Comparison of ENCODE assay signal across 16 cellular contexts in the genomic region with DNA sequence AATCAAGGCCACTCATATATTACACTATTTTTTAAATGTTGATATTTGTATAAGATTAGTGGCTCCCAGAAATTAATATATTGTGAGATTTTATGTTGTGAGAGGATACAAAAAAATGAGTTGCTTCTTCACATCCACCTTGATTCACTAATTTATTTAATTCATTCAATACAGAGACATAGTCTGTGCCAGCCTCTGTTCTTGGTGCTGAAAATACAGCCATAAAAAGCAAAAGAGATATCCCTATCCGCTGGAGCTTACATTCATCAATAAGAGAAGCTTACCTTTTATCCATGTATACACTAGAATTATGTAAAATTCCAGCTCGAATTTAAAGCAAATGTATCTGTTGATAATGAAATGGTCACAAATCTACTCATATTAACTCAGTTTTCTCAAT.
A peak's percentile ranks its signal among the peaks of the same experiment; 100 is the strongest.
DNase-seq lines count a peak whose midpoint lies in the region; ATAC-seq and TF ChIP-seq lines count a peak whose summit lies in the region.
"Had no signal": no experiment of that assay in that cellular context is flagged by ENCODE, and none has a peak within 500 bp of the region (broad histone marks: within the 10 kb centered on the region; RNA-seq: fewer than 3 reads in every experiment).

No MANE protein-coding gene starts in this region.

- H3K4me1 ChIP-seq in HEK293 (ENCODE audit: control insufficient read depth, insufficient read depth, low read length), result no peaks in the 10 kb centered on the region
- H3K4me1 ChIP-seq: BLaER1, HAP-1 had no signal

- no peak overlapping the region for H3K27ac Mint-ChIP-seq in CD4-positive, alpha-beta T cell
- H3K27ac Mint-ChIP-seq: B cell; CD4-positive, CD25-positive, alpha-beta regulatory T cell; CD8-positive, alpha-beta memory T cell had no signal

- no peak overlapping the region for H3K27ac ChIP-seq in HEK293 (ENCODE audit: extremely low read depth, low read depth, low read length)
- no peak overlapping the region for H3K27ac ChIP-seq in CD4-positive, alpha-beta T cell (ENCODE audit: low read depth, low read length)
- H3K27ac ChIP-seq: BLaER1, C4-2B had no signal

- no peaks in the 10 kb centered on the region for H3K27me3 ChIP-seq in CD4-positive, alpha-beta T cell (ENCODE audit: control insufficient read depth, insufficient read depth, low read length)
- H3K27me3 ChIP-seq: BLaER1 had no signal

- POLR2A ChIA-PET in HEK293 (lab: Yijun Ruan, JAX), result no interaction called here
- POLR2A ChIA-PET in CD4-positive, alpha-beta T cell (lab: Charles Lee), result no interaction called here

- no peaks in the 10 kb centered on the region for H3K9me3 ChIP-seq in HEK293 (ENCODE audit: control insufficient read depth, insufficient read depth, low read depth, low read length)
- no peaks in the 10 kb centered on the region for H3K9me3 ChIP-seq in CD4-positive, alpha-beta T cell (ENCODE audit: control insufficient read depth, low read length)
- H3K9me3 ChIP-seq: BLaER1, HAP-1 had no signal

- no peaks in the 10 kb centered on the region for H3K36me3 Mint-ChIP-seq in CD4-positive, alpha-beta T cell (ENCODE audit: low read depth)
- H3K36me3 Mint-ChIP-seq: CD4-positive, CD25-positive, alpha-beta regulatory T cell; CD8-positive, alpha-beta memory T cell had no signal

- no peak overlapping the region for H3K4me3 Mint-ChIP-seq in CD4-positive, alpha-beta T cell
- H3K4me3 Mint-ChIP-seq: B cell; CD4-positive, CD25-positive, alpha-beta regulatory T cell; CD8-positive, alpha-beta memory T cell had no signal

- TF ChIP-seq CTCF in HEK293 (tag by site-specific recombination; IDR thresholded peaks at IDR 0.05), result no peak
- TF ChIP-seq CTCF in CD4-positive, alpha-beta T cell (IDR thresholded peaks at IDR 0.05), result no peak

- intact Hi-C loops in CD4-positive, alpha-beta T cell (cut with DNase I, micrococcal nuclease), result no loop called here

- no peaks in the 10 kb centered on the region for H3K36me3 ChIP-seq in HEK293 (ENCODE audit: control insufficient read depth in 2 of 2, insufficient read depth in 1 of 2, low read length in 2 of 2)
- H3K36me3 ChIP-seq: BLaER1, HAP-1 had no signal

- CTCF ChIA-PET in HEK293 (lab: Yijun Ruan, JAX), result no interaction called here
- CTCF ChIA-PET in CD4-positive, alpha-beta T cell (lab: Charles Lee), result no interaction called here

- H3K4me1 Mint-ChIP-seq in CD4-positive, alpha-beta T cell (ENCODE audit: low read depth), result no peaks in the 10 kb centered on the region
- H3K4me1 Mint-ChIP-seq: B cell; CD4-positive, CD25-positive, alpha-beta regulatory T cell; CD8-positive, alpha-beta memory T cell had no signal

- DNase-seq in OCI-M1 (lab: John Stamatoyannopoulos, UW), result peak; percentile 1
- DNase-seq in left kidney (ENCODE audit: low read depth, low spot score), result peak; percentile 3
- DNase-seq in NCI-H2029 treated with DMSO at 0.1 percent for 48 hours (lab: John Stamatoyannopoulos, UW), result no peak
- DNase-seq in mesenteric fat pad (ENCODE audit: low spot score), result no peak
- DNase-seq in CD4-positive, alpha-beta T cell, result no peak
- DNase-seq: CD4-positive, CD25-positive, alpha-beta regulatory T cell; CD8-positive, alpha-beta memory T cell; DMS53; DMS79 treated with DMSO at 0.1 percent for 48 hours; GF-D8; GOT3 had no signal

- H3K9me3 Mint-ChIP-seq in CD4-positive, alpha-beta T cell, result peaks cover 5% of the 10 kb centered on the region

- H3K4me3 ChIP-seq in HEK293 (ENCODE audit: low read depth, low read length), result no peak overlapping the region
- H3K4me3 ChIP-seq: BLaER1, HAP-1 had no signal

- H3K27me3 Mint-ChIP-seq in CD4-positive, alpha-beta T cell, result no peaks in the 10 kb centered on the region
- H3K27me3 Mint-ChIP-seq: B cell; CD4-positive, CD25-positive, alpha-beta regulatory T cell; CD8-positive, alpha-beta memory T cell had no signal

- no peak for ATAC-seq in CD4-positive, alpha-beta T cell (ENCODE audit: poor library complexity)

TF ChIP-seq in HEK293, 187 proteins besides CTCF, POLR2A, EP300 and RAD21:
- 0 out of 2 replicates have a peak, but pooled peaks have one; percentile 41 for TF ChIP-seq REST (tag by site-specific recombination; IDR thresholded peaks at IDR 0.05)
- TF ChIP-seq ZNF132 (tag by site-specific recombination; IDR thresholded peaks at IDR 0.05; ENCODE audit: borderline replicate concordance), result no peak

Comparison
In these comparisons a context has a peak if more than half of its experiments do, and no peak if none do; other contexts are left out.
1. DNase-seq: peak in OCI-M1 (single experiment) and left kidney (single experiment); none in NCI-H2029 treated with DMSO at 0.1 percent for 48 hours (single experiment), mesenteric fat pad (single experiment) and CD4-positive, alpha-beta T cell (0 of 10).